ENCODE assay signal across 8 cellular contexts in genomic region chr19:57815247-57816075, GRCh38. TPM values are rescaled to one million over a fixed set of nuclear protein-coding genes. Genes with fewer than 3 reads are reported as not detected.
DNase-seq lines count a peak whose midpoint lies in the region; ATAC-seq and TF ChIP-seq lines count a peak whose summit lies in the region.

No MANE protein-coding gene starts in this region.

- peaks cover 27% of the 10 kb centered on the region for H3K36me3 Mint-ChIP-seq in activated CD4-positive, alpha-beta T cell treated with anti-CD3 and anti-CD28 coated beads, Interleukin-2, amount 10 ng/mL, durations not matched to agents 24 days and 14 days (ENCODE audit: low read depth)
- no peaks in the 10 kb centered on the region for H3K36me3 Mint-ChIP-seq in activated naive CD8-positive, alpha-beta T cell

- TF ChIP-seq RAD21 in liver (IDR thresholded peaks at IDR 0.05) = no peak

- no peaks in the 10 kb centered on the region for H3K27me3 Mint-ChIP-seq in activated CD4-positive, alpha-beta T cell treated with anti-CD3 and anti-CD28 coated beads, Interleukin-2, amount 10 ng/mL, durations not matched to agents 24 days and 14 days
- H3K27me3 Mint-ChIP-seq in activated naive CD8-positive, alpha-beta T cell = no peaks in the 10 kb centered on the region

- peak overlapping the region; percentile 90 for H3K27ac Mint-ChIP-seq in activated CD4-positive, alpha-beta T cell treated with anti-CD3 and anti-CD28 coated beads, Interleukin-2, amount 10 ng/mL, durations not matched to agents 24 days and 14 days
- peak overlapping the region; percentile 92 for H3K27ac Mint-ChIP-seq in activated naive CD8-positive, alpha-beta T cell

- TF ChIP-seq POLR2A in suprapubic skin (IDR thresholded peaks at IDR 0.05) = no peak

- no peak overlapping the region for H3K27ac ChIP-seq in liver (ENCODE audit: low read depth in 1 of 2, low read length in 2 of 2)
- no peak overlapping the region for H3K27ac ChIP-seq in suprapubic skin

- H3K4me3 Mint-ChIP-seq in activated CD4-positive, alpha-beta T cell treated with anti-CD3 and anti-CD28 coated beads, Interleukin-2, amount 10 ng/mL, durations not matched to agents 24 days and 14 days = peak overlapping the region; percentile 96
- H3K4me3 Mint-ChIP-seq in activated naive CD8-positive, alpha-beta T cell = peak overlapping the region; percentile 94

- TF ChIP-seq EP300 in suprapubic skin (IDR thresholded peaks at IDR 0.05) = no peak

- intact Hi-C loops in activated CD4-positive, alpha-beta T cell treated with anti-CD3 and anti-CD28 coated beads, Interleukin-2, amount 10 ng/mL, durations not matched to agents 24 days and 14 days (cut with micrococcal nuclease) = loop anchor here (2.0 to 10.0 kb wide), 5 partner anchors 33 to 369 kb away; partner anchors contain the start of genes ZNF274, ZNF416, ZNF586 and ZNF587

- H3K27me3 ChIP-seq in liver (ENCODE audit: control insufficient read depth in 4 of 4, insufficient read depth in 4 of 4, low read length in 3 of 4) (no peaks in the 10 kb centered on the region), suprapubic skin (no peaks in the 10 kb centered on the region), H7 (ENCODE audit: control insufficient read depth, insufficient read depth, low read length) (no peaks in the 10 kb centered on the region)

- no peaks in the 10 kb centered on the region for H3K9me3 Mint-ChIP-seq in activated CD4-positive, alpha-beta T cell treated with anti-CD3 and anti-CD28 coated beads, Interleukin-2, amount 10 ng/mL, durations not matched to agents 24 days and 14 days
- no peaks in the 10 kb centered on the region for H3K9me3 Mint-ChIP-seq in activated naive CD8-positive, alpha-beta T cell (ENCODE audit: low read depth)

- peaks cover 43% of the 10 kb centered on the region for H3K4me1 Mint-ChIP-seq in activated CD4-positive, alpha-beta T cell treated with anti-CD3 and anti-CD28 coated beads, Interleukin-2, amount 10 ng/mL, durations not matched to agents 24 days and 14 days
- peaks cover 58% of the 10 kb centered on the region for H3K4me1 Mint-ChIP-seq in activated naive CD8-positive, alpha-beta T cell (ENCODE audit: low read depth)

- H3K4me1 ChIP-seq in liver (ENCODE audit: control insufficient read depth in 4 of 4, insufficient read depth in 4 of 4, low read length in 3 of 4) = peaks cover 3 to 29% (median 9%) of the 10 kb centered on the region in 4 donors
- H3K4me1 ChIP-seq in suprapubic skin = peaks cover 32% of the 10 kb centered on the region

- H3K9ac ChIP-seq in liver (ENCODE audit: low read depth in 1 of 2, low read length in 2 of 2) = peak overlapping the region in 1 of 2 donors; percentile 95

- H3K36me3 ChIP-seq in liver (ENCODE audit: control insufficient read depth in 4 of 4, insufficient read depth in 3 of 4, low read depth in 1 of 4, low read length in 3 of 4) (peaks cover 0 to 6% (median 0%) of the 10 kb centered on the region in 4 donors), suprapubic skin (peaks cover 10% of the 10 kb centered on the region), H7 (replicated peaks; ENCODE audit: control insufficient read depth, insufficient read depth, low read length) (peaks cover 4% of the 10 kb centered on the region)

- no peak for DNase-seq in activated CD4-positive, alpha-beta T cell treated with anti-CD3 and anti-CD28 coated beads, Interleukin-2, amount 10 ng/mL, durations not matched to agents 24 days and 14 days
- no peak for DNase-seq in activated CD4-positive, alpha-beta T cell treated with anti-CD3 and anti-CD28 coated beads, Interleukin-2, amount 50 U/mL, for 4 hours
- peak in 1 of 2 donors; percentile 43 for DNase-seq in suprapubic skin (ENCODE audit: low spot score in 2 of 2)
- DNase-seq in H7 = no peak

- TF ChIP-seq CTCF in liver (IDR thresholded peaks at IDR 0.05; ENCODE audit: low read depth, low read length, missing input control) (no peak), suprapubic skin (IDR thresholded peaks at IDR 0.05) (no peak)

- no peak for ATAC-seq in HG02885 (IDR thresholded peaks at IDR 0.05; ENCODE audit: poor library complexity, unreplicated experiment)
- ATAC-seq in GM18519 (IDR thresholded peaks at IDR 0.05; ENCODE audit: low FRiP score, unreplicated experiment) = no peak

- H3K9me3 ChIP-seq in liver (ENCODE audit: control insufficient read depth in 4 of 4, low read length in 3 of 4) = no peaks in the 10 kb centered on the region
- no peaks in the 10 kb centered on the region for H3K9me3 ChIP-seq in suprapubic skin

- WGBS in liver = 84% methylated on average over 17 of the region's 17 CpGs
- 81% methylated on average over 13 of the region's 17 CpGs for WGBS in suprapubic skin

- peak overlapping the region in 2 of 3 donors; percentile 63 to 85 for H3K4me3 ChIP-seq in liver (ENCODE audit: low read depth in 1 of 3, low read length in 3 of 3)
- peak overlapping the region; percentile 87 for H3K4me3 ChIP-seq in suprapubic skin
- no peak overlapping the region for H3K4me3 ChIP-seq in H7 (ENCODE audit: insufficient read depth, low read depth, low read length)

TF ChIP-seq in liver, 16 proteins besides CTCF, POLR2A, EP300 and RAD21:
- TF ChIP-seq MAX (IDR thresholded peaks at IDR 0.05) = no peak
- no peak for TF ChIP-seq HNF4G (IDR thresholded peaks at IDR 0.05)
- TF ChIP-seq FOXA1 (IDR thresholded peaks at IDR 0.05) = no peak
- TF ChIP-seq ATF3 (IDR thresholded peaks at IDR 0.05) = no peak
- TF ChIP-seq ZBTB33 (IDR thresholded peaks at IDR 0.05) = no peak
- TF ChIP-seq RXRA (IDR thresholded peaks at IDR 0.05) = no peak
- no peak for TF ChIP-seq SP1 (IDR thresholded peaks at IDR 0.05)
- no peak for TF ChIP-seq YY1 (IDR thresholded peaks at IDR 0.05)

RNA-seq across cellular contexts. Expression of gene ZNF552, which starts 0.7 kb away (rescaled TPM):
- 9.2 and 9.8 TPM in 2 replicates for total RNA-seq in activated CD4-positive, alpha-beta T cell treated with anti-CD3 and anti-CD28 coated beads, Interleukin-2, amount 10 ng/mL, durations not matched to agents 24 days and 14 days
- total RNA-seq in liver = 10 to 100 TPM in 1 of 2 donors, 1 to 10 TPM in 1; 5.4 to 16.1 TPM
- polyA plus RNA-seq in liver = 1 to 10 TPM; 3.1 to 5.5 TPM
- 10 to 100 TPM in 1 of 4 donors, 1 to 10 TPM in 3; 5.6 to 11.5 (median 8.3) TPM for total RNA-seq in suprapubic skin
- total RNA-seq in H7 (2014; rRNA removed; shearing (Covaris generic)) = 6.6 and 9.3 TPM in 2 replicates

RNA-seq across cellular contexts. Expression of gene ZNF587B, which starts 14.6 kb away (rescaled TPM):
- 25.5 and 27.5 TPM in 2 replicates for total RNA-seq in activated CD4-positive, alpha-beta T cell treated with anti-CD3 and anti-CD28 coated beads, Interleukin-2, amount 10 ng/mL, durations not matched to agents 24 days and 14 days
- total RNA-seq in liver (10 to 100 TPM; 10.2 to 30.2 TPM), suprapubic skin (10 to 100 TPM; 15.0 to 28.6 (median 19.6) TPM)
- 1 to 10 TPM; 3.0 to 3.6 TPM for polyA plus RNA-seq in liver
- total RNA-seq in H7 (2014; rRNA removed; shearing (Covaris generic)) = 24.4 and 27.9 TPM in 2 replicates

RNA-seq across cellular contexts. Expression of gene ZNF587, which starts 34.2 kb away (rescaled TPM):
- total RNA-seq in activated CD4-positive, alpha-beta T cell treated with anti-CD3 and anti-CD28 coated beads, Interleukin-2, amount 10 ng/mL, durations not matched to agents 24 days and 14 days = 30.1 and 30.9 TPM in 2 replicates
- total RNA-seq in liver (10 to 100 TPM; 15.6 to 27.8 TPM), suprapubic skin (10 to 100 TPM; 16.4 to 43.2 (median 20.0) TPM)
- polyA plus RNA-seq in liver = 1 to 10 TPM; 2.7 to 2.8 TPM
- total RNA-seq in H7 (2014; rRNA removed; shearing (Covaris generic)) = 19.0 and 19.7 TPM in 2 replicates

RNA-seq across cellular contexts. Expression of gene ZNF586, which starts 46.0 kb away (rescaled TPM):
- total RNA-seq in activated CD4-positive, alpha-beta T cell treated with anti-CD3 and anti-CD28 coated beads, Interleukin-2, amount 10 ng/mL, durations not matched to agents 24 days and 14 days = 11.5 and 13.5 TPM in 2 replicates
- total RNA-seq in liver (10 to 100 TPM; 10.4 to 11.8 TPM), suprapubic skin (10 to 100 TPM; 20.6 to 47.4 (median 26.8) TPM)
- 1 to 10 TPM; 2.3 to 3.1 TPM for polyA plus RNA-seq in liver
- total RNA-seq in H7 (2014; rRNA removed; shearing (Covaris generic)) = 13.4 and 15.4 TPM in 2 replicates
